24 cellular contexts compared by ENCODE assay signal in the genomic region with DNA sequence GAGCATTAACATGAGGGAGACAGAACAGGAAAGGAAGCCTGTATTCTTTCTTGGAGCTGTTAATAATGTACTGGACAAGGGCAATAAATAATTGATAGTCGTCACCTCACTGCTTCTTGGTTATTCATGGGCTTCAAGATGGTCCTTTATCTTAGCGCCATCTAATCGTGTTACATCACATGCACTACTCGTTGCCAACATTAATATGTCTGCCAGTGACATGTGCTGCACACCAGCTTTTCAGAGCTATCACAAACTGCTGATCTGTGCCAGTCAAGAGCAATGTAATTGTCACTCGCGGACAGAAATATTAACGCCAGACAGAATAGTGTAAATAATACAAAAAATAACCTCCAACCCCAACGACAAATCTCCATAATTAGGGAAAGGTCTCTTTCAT.
"Had no signal": no experiment of that assay in that cellular context is flagged by ENCODE, and none has a peak within 500 bp of the region (broad histone marks: within the 10 kb centered on the region; RNA-seq: fewer than 3 reads in every experiment).

No MANE protein-coding gene starts in this region.

- FAIRE-seq: RCC 7860 had no signal

- DNase-seq: activated CD4-positive, alpha-beta memory T cell treated with anti-CD3 and anti-CD28 coated beads for 36 hours; activated CD4-positive, alpha-beta T cell treated with anti-CD3 and anti-CD28 coated beads, Interleukin-2, amount 10 ng/mL, durations not matched to agents 7 days and 5 days; activated CD4-positive, CD25-positive, alpha-beta regulatory T cell; activated CD8-positive, alpha-beta memory T cell treated with anti-CD3 and anti-CD28 coated beads for 24 hours; activated effector memory CD4-positive, alpha-beta T cell treated with anti-CD3 and anti-CD28 coated beads, Interleukin-2, amount 50 U/mL, for 16 hours; activated naive CD4-positive, alpha-beta T cell treated with Interleukin-2 at 50 U/mL for 16 hours; activated naive CD8-positive, alpha-beta T cell treated with anti-CD3 and anti-CD28 coated beads, Interleukin-2, amount 50 U/mL, for 24 hours; activated T-cell treated with anti-CD3 and anti-CD28 coated beads, Interleukin-2, amount 50 U/mL, for 4 hours; amniotic stem cell; brain microvascular endothelial cell; KG1; NCI-H1092; NCI-H1436; NCI-H187 treated with DMSO at 0.1 percent for 48 hours; NCI-H2081 treated with DMSO at 0.1 percent for 48 hours; NCI-H2171; NCI-H345; NCI-H510A; NCI-H69; SHP77 treated with DMSO at 0.1 percent for 48 hours; T-helper 1 cell had no signal

- ATAC-seq: activated naive CD4-positive, alpha-beta T cell treated with anti-CD3 and anti-CD28 coated beads, Interleukin-2, amount 50 U/mL, for 72 hours; activated naive CD8-positive, alpha-beta T cell treated with anti-CD3 and anti-CD28 coated beads, Interleukin-2, amount 50 U/mL, for 24 hours; activated T-cell treated with anti-CD3 and anti-CD28 coated beads, Interleukin-2, amount 50 U/mL, for 4 hours; PC-3 had no signal
